Comparison of ENCODE assay signal across 1 cellular context in the genomic region with DNA sequence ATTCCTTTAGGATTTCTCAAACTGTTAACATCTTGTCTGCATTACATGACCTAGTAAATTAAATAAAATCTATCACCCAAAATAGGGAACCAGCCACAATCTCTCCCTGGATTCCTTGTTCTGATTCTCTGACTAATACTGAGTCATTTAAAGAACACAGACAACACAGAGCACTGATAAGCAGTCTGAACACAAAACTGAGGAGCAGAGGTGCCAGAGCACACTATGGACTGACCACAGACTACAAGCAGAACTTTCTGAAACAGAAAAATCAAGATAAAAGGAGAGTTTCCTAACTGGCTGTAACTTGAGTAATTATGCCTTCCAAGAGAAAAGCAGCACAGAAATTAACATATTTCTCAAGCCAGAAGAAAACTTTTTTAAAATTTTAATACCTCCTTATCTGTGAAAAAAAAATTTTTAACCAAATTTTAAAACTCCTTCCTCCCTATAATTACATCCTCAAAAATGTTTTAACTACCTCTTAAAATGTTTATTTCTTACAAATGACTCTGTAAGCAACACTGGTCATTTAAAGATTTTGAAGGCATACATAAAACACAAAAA.
TF ChIP-seq lines count a peak whose summit lies in the region.

No MANE protein-coding gene starts in this region.

TF ChIP-seq in K562, 482 proteins besides CTCF, POLR2A, EP300 and RAD21 (continued from another document and continues in another):
- TF ChIP-seq ESRRA (IDR thresholded peaks at IDR 0.05; ENCODE audit: borderline replicate concordance, low read depth) (no peak; the same call in 1 of the 2 replicates), IFI16 (CRISPR knock-in tag; IDR thresholded peaks at IDR 0.05) (no peak), RUNX1 (IDR thresholded peaks at IDR 0.05; ENCODE audit: low read depth) (no peak), BCL6 (CRISPR knock-in tag; IDR thresholded peaks at IDR 0.05) (no peak), POLR2B (IDR thresholded peaks at IDR 0.05; ENCODE audit: low read depth, partially characterized antibody) (no peak), FOXA3 (CRISPR knock-in tag; conservative IDR thresholded peaks at IDR 0.05 in 1 of 2, IDR thresholded peaks at IDR 0.05 in 1 of 2) (no peak), ZNF146 (CRISPR knock-in tag; IDR thresholded peaks at IDR 0.05; ENCODE audit: unreplicated experiment) (no peak), FOXA1 (IDR thresholded peaks at IDR 0.05; ENCODE audit: borderline replicate concordance) (no peak), ZNF121 (CRISPR knock-in tag; conservative IDR thresholded peaks at IDR 0.05) (no peak), HCFC1 (IDR thresholded peaks at IDR 0.05; ENCODE audit: low read depth, low read length) (no peak), SMARCB1 (IDR thresholded peaks at IDR 0.05; ENCODE audit: insufficient read length, low read depth) (no peak), GATAD2B (IDR thresholded peaks at IDR 0.05; ENCODE audit: borderline replicate concordance) (no peak), NELFE (IDR thresholded peaks at IDR 0.05; ENCODE audit: insufficient read depth, insufficient read length) (no peak), U2AF2 (optimal IDR thresholded peaks at IDR 0.05; ENCODE audit: low read depth, low read length) (no peak), CC2D1A (IDR thresholded peaks at IDR 0.05) (no peak), RBM34 (IDR thresholded peaks at IDR 0.05; ENCODE audit: borderline replicate concordance, insufficient read depth, low read length) (no peak), SMARCE1 (IDR thresholded peaks at IDR 0.05) (peak; percentile 96), CBFA2T3 (IDR thresholded peaks at IDR 0.05) (peak; percentile 91), ARID1B (IDR thresholded peaks at IDR 0.05) (peak; percentile 91), GABPA (tag; conservative IDR thresholded peaks at IDR 0.05; ENCODE audit: low read depth) (no peak), FIP1L1 (IDR thresholded peaks at IDR 0.05; ENCODE audit: low read depth, low read length, poor library complexity, severe bottlenecking) (no peak), KDM2B (CRISPR knock-in tag; IDR thresholded peaks at IDR 0.05) (no peak), ELF4 (CRISPR knock-in tag; IDR thresholded peaks at IDR 0.05) (no peak), NR4A1 (CRISPR knock-in tag; IDR thresholded peaks at IDR 0.05) (no peak), NR4A1 (tag; IDR thresholded peaks at IDR 0.05) (no peak), HMG20B (CRISPR knock-in tag; IDR thresholded peaks at IDR 0.05) (no peak), FOXJ3 (CRISPR knock-in tag; IDR thresholded peaks at IDR 0.05) (no peak), RNF2 (IDR thresholded peaks at IDR 0.05) (no peak), KLF6 (CRISPR knock-in tag; IDR thresholded peaks at IDR 0.05; ENCODE audit: borderline replicate concordance) (no peak), GTF2A2 (tag; IDR thresholded peaks at IDR 0.05) (no peak), ZNF436 (CRISPR knock-in tag; IDR thresholded peaks at IDR 0.05) (no peak), THRAP3 (IDR thresholded peaks at IDR 0.05; ENCODE audit: borderline replicate concordance) (no peak), CREB1 (IDR thresholded peaks at IDR 0.05) (no peak), CREB1 (CRISPR knock-in tag; IDR thresholded peaks at IDR 0.05) (no peak), KAT2B (IDR thresholded peaks at IDR 0.05; ENCODE audit: low read depth, low read length) (no peak), SMAD1 (IDR thresholded peaks at IDR 0.05; ENCODE audit: low read depth, low read length, partially characterized antibody) (no peak)
- TF ChIP-seq, protein P1, sequence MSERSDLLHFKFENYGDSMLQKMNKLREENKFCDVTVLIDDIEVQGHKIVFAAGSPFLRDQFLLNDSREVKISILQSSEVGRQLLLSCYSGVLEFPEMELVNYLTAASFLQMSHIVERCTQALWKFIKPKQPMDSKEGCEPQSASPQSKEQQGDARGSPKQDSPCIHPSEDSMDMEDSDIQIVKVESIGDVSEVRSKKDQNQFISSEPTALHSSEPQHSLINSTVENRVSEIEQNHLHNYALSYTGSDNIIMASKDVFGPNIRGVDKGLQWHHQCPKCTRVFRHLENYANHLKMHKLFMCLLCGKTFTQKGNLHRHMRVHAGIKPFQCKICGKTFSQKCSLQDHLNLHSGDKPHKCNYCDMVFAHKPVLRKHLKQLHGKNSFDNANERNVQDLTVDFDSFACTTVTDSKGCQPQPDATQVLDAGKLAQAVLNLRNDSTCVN (CRISPR knock-in tag; IDR thresholded peaks at IDR 0.05) = no peak
- TF ChIP-seq, protein P2, sequence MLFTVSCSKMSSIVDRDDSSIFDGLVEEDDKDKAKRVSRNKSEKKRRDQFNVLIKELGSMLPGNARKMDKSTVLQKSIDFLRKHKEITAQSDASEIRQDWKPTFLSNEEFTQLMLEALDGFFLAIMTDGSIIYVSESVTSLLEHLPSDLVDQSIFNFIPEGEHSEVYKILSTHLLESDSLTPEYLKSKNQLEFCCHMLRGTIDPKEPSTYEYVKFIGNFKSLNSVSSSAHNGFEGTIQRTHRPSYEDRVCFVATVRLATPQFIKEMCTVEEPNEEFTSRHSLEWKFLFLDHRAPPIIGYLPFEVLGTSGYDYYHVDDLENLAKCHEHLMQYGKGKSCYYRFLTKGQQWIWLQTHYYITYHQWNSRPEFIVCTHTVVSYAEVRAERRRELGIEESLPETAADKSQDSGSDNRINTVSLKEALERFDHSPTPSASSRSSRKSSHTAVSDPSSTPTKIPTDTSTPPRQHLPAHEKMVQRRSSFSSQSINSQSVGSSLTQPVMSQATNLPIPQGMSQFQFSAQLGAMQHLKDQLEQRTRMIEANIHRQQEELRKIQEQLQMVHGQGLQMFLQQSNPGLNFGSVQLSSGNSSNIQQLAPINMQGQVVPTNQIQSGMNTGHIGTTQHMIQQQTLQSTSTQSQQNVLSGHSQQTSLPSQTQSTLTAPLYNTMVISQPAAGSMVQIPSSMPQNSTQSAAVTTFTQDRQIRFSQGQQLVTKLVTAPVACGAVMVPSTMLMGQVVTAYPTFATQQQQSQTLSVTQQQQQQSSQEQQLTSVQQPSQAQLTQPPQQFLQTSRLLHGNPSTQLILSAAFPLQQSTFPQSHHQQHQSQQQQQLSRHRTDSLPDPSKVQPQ (CRISPR knock-in tag; IDR thresholded peaks at IDR 0.05; ENCODE audit: borderline replicate concordance) = no peak
- TF ChIP-seq, protein P3, sequence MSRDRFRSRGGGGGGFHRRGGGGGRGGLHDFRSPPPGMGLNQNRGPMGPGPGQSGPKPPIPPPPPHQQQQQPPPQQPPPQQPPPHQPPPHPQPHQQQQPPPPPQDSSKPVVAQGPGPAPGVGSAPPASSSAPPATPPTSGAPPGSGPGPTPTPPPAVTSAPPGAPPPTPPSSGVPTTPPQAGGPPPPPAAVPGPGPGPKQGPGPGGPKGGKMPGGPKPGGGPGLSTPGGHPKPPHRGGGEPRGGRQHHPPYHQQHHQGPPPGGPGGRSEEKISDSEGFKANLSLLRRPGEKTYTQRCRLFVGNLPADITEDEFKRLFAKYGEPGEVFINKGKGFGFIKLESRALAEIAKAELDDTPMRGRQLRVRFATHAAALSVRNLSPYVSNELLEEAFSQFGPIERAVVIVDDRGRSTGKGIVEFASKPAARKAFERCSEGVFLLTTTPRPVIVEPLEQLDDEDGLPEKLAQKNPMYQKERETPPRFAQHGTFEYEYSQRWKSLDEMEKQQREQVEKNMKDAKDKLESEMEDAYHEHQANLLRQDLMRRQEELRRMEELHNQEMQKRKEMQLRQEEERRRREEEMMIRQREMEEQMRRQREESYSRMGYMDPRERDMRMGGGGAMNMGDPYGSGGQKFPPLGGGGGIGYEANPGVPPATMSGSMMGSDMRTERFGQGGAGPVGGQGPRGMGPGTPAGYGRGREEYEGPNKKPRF (IDR thresholded peaks at IDR 0.05; ENCODE audit: low read depth, low read length) = no peak
- TF ChIP-seq, protein P4, sequence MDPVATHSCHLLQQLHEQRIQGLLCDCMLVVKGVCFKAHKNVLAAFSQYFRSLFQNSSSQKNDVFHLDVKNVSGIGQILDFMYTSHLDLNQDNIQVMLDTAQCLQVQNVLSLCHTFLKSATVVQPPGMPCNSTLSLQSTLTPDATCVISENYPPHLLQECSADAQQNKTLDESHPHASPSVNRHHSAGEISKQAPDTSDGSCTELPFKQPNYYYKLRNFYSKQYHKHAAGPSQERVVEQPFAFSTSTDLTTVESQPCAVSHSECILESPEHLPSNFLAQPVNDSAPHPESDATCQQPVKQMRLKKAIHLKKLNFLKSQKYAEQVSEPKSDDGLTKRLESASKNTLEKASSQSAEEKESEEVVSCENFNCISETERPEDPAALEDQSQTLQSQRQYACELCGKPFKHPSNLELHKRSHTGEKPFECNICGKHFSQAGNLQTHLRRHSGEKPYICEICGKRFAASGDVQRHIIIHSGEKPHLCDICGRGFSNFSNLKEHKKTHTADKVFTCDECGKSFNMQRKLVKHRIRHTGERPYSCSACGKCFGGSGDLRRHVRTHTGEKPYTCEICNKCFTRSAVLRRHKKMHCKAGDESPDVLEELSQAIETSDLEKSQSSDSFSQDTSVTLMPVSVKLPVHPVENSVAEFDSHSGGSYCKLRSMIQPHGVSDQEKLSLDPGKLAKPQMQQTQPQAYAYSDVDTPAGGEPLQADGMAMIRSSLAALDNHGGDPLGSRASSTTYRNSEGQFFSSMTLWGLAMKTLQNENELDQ (CRISPR knock-in tag; IDR thresholded peaks at IDR 0.05; ENCODE audit: borderline replicate concordance) = no peak
- TF ChIP-seq, protein P5, sequence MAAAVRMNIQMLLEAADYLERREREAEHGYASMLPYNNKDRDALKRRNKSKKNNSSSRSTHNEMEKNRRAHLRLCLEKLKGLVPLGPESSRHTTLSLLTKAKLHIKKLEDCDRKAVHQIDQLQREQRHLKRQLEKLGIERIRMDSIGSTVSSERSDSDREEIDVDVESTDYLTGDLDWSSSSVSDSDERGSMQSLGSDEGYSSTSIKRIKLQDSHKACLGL (CRISPR knock-in tag; IDR thresholded peaks at IDR 0.05; ENCODE audit: borderline replicate concordance, poor library complexity, severe bottlenecking) = no peak
- TF ChIP-seq, protein P6, sequence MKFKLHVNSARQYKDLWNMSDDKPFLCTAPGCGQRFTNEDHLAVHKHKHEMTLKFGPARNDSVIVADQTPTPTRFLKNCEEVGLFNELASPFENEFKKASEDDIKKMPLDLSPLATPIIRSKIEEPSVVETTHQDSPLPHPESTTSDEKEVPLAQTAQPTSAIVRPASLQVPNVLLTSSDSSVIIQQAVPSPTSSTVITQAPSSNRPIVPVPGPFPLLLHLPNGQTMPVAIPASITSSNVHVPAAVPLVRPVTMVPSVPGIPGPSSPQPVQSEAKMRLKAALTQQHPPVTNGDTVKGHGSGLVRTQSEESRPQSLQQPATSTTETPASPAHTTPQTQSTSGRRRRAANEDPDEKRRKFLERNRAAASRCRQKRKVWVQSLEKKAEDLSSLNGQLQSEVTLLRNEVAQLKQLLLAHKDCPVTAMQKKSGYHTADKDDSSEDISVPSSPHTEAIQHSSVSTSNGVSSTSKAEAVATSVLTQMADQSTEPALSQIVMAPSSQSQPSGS (CRISPR knock-in tag; IDR thresholded peaks at IDR 0.05) = no peak
- TF ChIP-seq, protein P7, sequence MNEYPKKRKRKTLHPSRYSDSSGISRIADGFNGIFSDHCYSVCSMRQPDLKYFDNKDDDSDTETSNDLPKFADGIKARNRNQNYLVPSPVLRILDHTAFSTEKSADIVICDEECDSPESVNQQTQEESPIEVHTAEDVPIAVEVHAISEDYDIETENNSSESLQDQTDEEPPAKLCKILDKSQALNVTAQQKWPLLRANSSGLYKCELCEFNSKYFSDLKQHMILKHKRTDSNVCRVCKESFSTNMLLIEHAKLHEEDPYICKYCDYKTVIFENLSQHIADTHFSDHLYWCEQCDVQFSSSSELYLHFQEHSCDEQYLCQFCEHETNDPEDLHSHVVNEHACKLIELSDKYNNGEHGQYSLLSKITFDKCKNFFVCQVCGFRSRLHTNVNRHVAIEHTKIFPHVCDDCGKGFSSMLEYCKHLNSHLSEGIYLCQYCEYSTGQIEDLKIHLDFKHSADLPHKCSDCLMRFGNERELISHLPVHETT (CRISPR knock-in tag; conservative IDR thresholded peaks at IDR 0.05 in 1 of 2, IDR thresholded peaks at IDR 0.05 in 1 of 2) = no peak
- TF ChIP-seq, protein P8, sequence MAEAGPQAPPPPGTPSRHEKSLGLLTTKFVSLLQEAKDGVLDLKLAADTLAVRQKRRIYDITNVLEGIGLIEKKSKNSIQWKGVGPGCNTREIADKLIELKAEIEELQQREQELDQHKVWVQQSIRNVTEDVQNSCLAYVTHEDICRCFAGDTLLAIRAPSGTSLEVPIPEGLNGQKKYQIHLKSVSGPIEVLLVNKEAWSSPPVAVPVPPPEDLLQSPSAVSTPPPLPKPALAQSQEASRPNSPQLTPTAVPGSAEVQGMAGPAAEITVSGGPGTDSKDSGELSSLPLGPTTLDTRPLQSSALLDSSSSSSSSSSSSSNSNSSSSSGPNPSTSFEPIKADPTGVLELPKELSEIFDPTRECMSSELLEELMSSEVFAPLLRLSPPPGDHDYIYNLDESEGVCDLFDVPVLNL (CRISPR knock-in tag; IDR thresholded peaks at IDR 0.05; ENCODE audit: low read depth) = no peak
- TF ChIP-seq, protein P9, sequence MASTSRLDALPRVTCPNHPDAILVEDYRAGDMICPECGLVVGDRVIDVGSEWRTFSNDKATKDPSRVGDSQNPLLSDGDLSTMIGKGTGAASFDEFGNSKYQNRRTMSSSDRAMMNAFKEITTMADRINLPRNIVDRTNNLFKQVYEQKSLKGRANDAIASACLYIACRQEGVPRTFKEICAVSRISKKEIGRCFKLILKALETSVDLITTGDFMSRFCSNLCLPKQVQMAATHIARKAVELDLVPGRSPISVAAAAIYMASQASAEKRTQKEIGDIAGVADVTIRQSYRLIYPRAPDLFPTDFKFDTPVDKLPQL (IDR thresholded peaks at IDR 0.05; ENCODE audit: extremely low read depth, insufficient read length) = no peak
- TF ChIP-seq, protein P10, sequence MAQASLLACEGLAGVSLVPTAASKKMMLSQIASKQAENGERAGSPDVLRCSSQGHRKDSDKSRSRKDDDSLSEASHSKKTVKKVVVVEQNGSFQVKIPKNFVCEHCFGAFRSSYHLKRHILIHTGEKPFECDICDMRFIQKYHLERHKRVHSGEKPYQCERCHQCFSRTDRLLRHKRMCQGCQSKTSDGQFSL (CRISPR knock-in tag; IDR thresholded peaks at IDR 0.05) = no peak
- TF ChIP-seq, protein P10 (tag; IDR thresholded peaks at IDR 0.05) = no peak
- TF ChIP-seq, protein P11, sequence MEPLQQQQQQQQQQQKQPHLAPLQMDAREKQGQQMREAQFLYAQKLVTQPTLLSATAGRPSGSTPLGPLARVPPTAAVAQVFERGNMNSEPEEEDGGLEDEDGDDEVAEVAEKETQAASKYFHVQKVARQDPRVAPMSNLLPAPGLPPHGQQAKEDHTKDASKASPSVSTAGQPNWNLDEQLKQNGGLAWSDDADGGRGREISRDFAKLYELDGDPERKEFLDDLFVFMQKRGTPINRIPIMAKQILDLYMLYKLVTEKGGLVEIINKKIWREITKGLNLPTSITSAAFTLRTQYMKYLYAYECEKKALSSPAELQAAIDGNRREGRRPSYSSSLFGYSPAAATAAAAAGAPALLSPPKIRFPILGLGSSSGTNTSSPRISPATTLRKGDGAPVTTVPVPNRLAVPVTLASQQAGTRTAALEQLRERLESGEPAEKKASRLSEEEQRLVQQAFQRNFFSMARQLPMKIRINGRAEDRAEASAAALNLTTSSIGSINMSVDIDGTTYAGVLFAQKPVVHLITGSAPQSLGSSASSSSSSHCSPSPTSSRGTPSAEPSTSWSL (CRISPR knock-in tag; IDR thresholded peaks at IDR 0.05; ENCODE audit: borderline replicate concordance) = no peak
- TF ChIP-seq, protein P12, sequence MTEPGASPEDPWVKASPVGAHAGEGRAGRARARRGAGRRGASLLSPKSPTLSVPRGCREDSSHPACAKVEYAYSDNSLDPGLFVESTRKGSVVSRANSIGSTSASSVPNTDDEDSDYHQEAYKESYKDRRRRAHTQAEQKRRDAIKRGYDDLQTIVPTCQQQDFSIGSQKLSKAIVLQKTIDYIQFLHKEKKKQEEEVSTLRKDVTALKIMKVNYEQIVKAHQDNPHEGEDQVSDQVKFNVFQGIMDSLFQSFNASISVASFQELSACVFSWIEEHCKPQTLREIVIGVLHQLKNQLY (CRISPR knock-in tag; conservative IDR thresholded peaks at IDR 0.05) = no peak
